Comparison of ENCODE assay signal across 1 cellular context in genomic region chr1:145956361-145956760, GRCh38.
TF ChIP-seq lines count a peak whose summit lies in the region.

No MANE protein-coding gene starts in this region.

TF ChIP-seq in GM23338, 12 proteins besides CTCF, POLR2A, EP300 and RAD21 (continued from another document):
- TF ChIP-seq ZNF462 (CRISPR knock-in tag; IDR thresholded peaks at IDR 0.05) (no peak), EZH2phosphoT487 (IDR thresholded peaks at IDR 0.05; ENCODE audit: unreplicated experiment) (no peak), NANOG (IDR thresholded peaks at IDR 0.05; ENCODE audit: borderline replicate concordance) (no peak), POLR2AphosphoS5 (IDR thresholded peaks at IDR 0.05; ENCODE audit: low read depth) (no peak), ETS1 (IDR thresholded peaks at IDR 0.05) (no peak), CREB1 (CRISPR knock-in tag; IDR thresholded peaks at IDR 0.05; ENCODE audit: low read depth) (no peak)
